ENCODE assay signal across 12 cellular contexts in genomic region chr6:132131351-132131750, GRCh38.
DNase-seq lines count a peak whose midpoint lies in the region; ATAC-seq lines count a peak whose summit lies in the region.
"Had no signal": no experiment of that assay in that cellular context is flagged by ENCODE, and none has a peak within 500 bp of the region (broad histone marks: within the 10 kb centered on the region; RNA-seq: fewer than 3 reads in every experiment).

No MANE protein-coding gene starts in this region.

- peak overlapping the region; percentile 99 for H3K27ac ChIP-seq in GM23248
- H3K27ac ChIP-seq in layer of hippocampus (ENCODE audit: low read depth, low read length): peak overlapping the region; percentile 4
- H3K27ac ChIP-seq in skin epidermis: peak overlapping the region in 20 of 21 experiments; percentile 23 to 92 (median 77)

- H3K36me3 ChIP-seq in GM23248 (ENCODE audit: low read depth): no peaks in the 10 kb centered on the region
- no peaks in the 10 kb centered on the region for H3K36me3 ChIP-seq in adipocyte (ENCODE audit: control insufficient read depth, insufficient read depth, low read length, severe bottlenecking)

- H3K4me3 ChIP-seq in GM23248 (peak overlapping the region; percentile 35), adipocyte (ENCODE audit: low read length) (peak overlapping the region; percentile 54), skin epidermis (no peak overlapping the region)

- no peaks in the 10 kb centered on the region for H3K79me2 ChIP-seq in GM23248 (ENCODE audit: insufficient read depth)

- H2AFZ ChIP-seq in GM23248: peak overlapping the region; percentile 78

- 1 to 4% methylated on average over 3 of the region's 3 CpGs for WGBS in GM23248 (ENCODE audit: low coverage in 1 of 2, low lambda C conversion rate in 2 of 2, missing lambda C conversion rate in 2 of 2), 2 experiments

- no peaks in the 10 kb centered on the region for H3K27me3 ChIP-seq in GM23248 (replicated peaks; ENCODE audit: insufficient read depth)
- no peaks in the 10 kb centered on the region for H3K27me3 ChIP-seq in adipocyte (replicated peaks; ENCODE audit: control insufficient read depth, insufficient read depth, low read length)
- no peaks in the 10 kb centered on the region for H3K27me3 ChIP-seq in layer of hippocampus (ENCODE audit: control insufficient read depth, insufficient read depth, low read length)

- H4K20me1 ChIP-seq in GM23248 (ENCODE audit: insufficient read depth): no peaks in the 10 kb centered on the region

- H3K9ac ChIP-seq in GM23248 (peak overlapping the region; percentile 83), adipocyte (ENCODE audit: low read length) (peak overlapping the region; percentile 64)

- H3K4me2 ChIP-seq in GM23248 (ENCODE audit: unreplicated experiment): peak overlapping the region; percentile 61

- peak; percentile 61 for DNase-seq in GM23248
- no peak for DNase-seq in adipocyte (ENCODE audit: low read depth)
- DNase-seq in activated CD4-positive, alpha-beta T cell treated with anti-CD3 and anti-CD28 coated beads for 1 hour: no peak
- no peak for DNase-seq in AG20443 (ENCODE audit: low spot score)
- no peak for DNase-seq in NCI-H1417 (lab: John Stamatoyannopoulos, UW)
- DNase-seq: activated CD4-positive, alpha-beta T cell treated with anti-CD3 and anti-CD28 coated beads for 36 hours; activated naive CD4-positive, alpha-beta T cell treated with anti-CD3 and anti-CD28 coated beads, Interleukin-2, amount 50 U/mL, for 16 hours; CD8-positive, alpha-beta memory T cell; stimulated activated naive CD8-positive, alpha-beta T cell treated with anti-CD3 and anti-CD28 coated beads, Interleukin-15, amount 100 ng/mL, for 72 hours had no signal

- H3K9me3 ChIP-seq in GM23248 (ENCODE audit: low read depth) (no peaks in the 10 kb centered on the region), adipocyte (ENCODE audit: control insufficient read depth, low read length) (no peaks in the 10 kb centered on the region)

- H3F3A ChIP-seq in GM23248 (ENCODE audit: insufficient read depth): peaks cover 38% of the 10 kb centered on the region

- in situ Hi-C loops in GM23248 (cut with MboI): loop anchor here (25.0 kb wide), 1 partner anchor 169 kb away; the partner anchor contains the start of gene CCN2

- H3K9me2 ChIP-seq in GM23248 (ENCODE audit: insufficient read depth): no peaks in the 10 kb centered on the region

- H3K4me1 ChIP-seq in GM23248 (ENCODE audit: insufficient read depth) (peaks cover 47% of the 10 kb centered on the region), adipocyte (ENCODE audit: control insufficient read depth, insufficient read depth, low read length) (peaks cover 32% of the 10 kb centered on the region)

- no peak for ATAC-seq in HG03095 (IDR thresholded peaks at IDR 0.05; ENCODE audit: unreplicated experiment)
- ATAC-seq: activated CD4-positive, alpha-beta T cell treated with anti-CD3 and anti-CD28 coated beads for 36 hours; stimulated activated naive CD8-positive, alpha-beta T cell treated with anti-CD3 and anti-CD28 coated beads, Interleukin-15, amount 100 ng/mL, for 72 hours had no signal

Comparison
In these comparisons a context has a peak if more than half of its experiments do, and no peak if none do; other contexts are left out.
1. H3K27ac ChIP-seq: peak in every context shown above with its lines; median percentile 99 in GM23248; 77 in skin epidermis; 4 in layer of hippocampus.
2. H3K4me3 ChIP-seq: peak in GM23248 (single experiment) and adipocyte (single experiment); none in skin epidermis (0 of 7).